In the genomic region with DNA sequence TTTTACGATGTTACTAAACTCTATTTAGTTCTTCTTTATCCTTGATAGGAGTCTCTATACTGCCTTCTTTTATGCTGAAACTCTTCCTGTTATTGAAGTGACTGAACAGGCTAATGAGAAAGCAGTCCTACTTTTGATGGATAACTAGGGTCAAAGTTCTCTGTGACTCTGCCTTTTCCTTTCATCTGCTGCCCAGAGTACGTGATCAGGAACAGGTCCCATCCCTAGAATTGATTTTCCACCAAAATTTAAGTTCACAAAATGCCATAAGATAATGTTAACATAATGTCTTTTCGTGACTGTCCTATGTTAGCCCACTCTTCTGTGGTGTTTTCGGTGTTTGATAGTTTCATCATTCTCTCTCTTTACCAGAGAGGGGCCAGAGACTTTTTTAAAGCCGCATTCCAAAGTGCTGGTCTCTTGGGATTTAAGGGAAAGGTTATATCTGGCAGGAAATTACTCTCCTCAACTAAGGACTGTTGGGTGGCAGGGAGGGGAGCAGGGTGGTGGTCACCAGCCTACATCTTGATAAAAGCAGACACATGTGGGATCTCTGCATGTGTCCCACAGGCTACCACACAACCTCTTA, we compare ENCODE assay signal across 1 cellular context.
TF ChIP-seq lines count a peak whose summit lies in the region.

No MANE protein-coding gene starts in this region.

TF ChIP-seq in HepG2, 621 proteins besides CTCF, POLR2A, EP300 and RAD21 (continued from another document and continues in another):
- peak; percentile 89 for TF ChIP-seq ZNF124 (CRISPR knock-in tag; IDR thresholded peaks at IDR 0.05)
- TF ChIP-seq, protein P1, sequence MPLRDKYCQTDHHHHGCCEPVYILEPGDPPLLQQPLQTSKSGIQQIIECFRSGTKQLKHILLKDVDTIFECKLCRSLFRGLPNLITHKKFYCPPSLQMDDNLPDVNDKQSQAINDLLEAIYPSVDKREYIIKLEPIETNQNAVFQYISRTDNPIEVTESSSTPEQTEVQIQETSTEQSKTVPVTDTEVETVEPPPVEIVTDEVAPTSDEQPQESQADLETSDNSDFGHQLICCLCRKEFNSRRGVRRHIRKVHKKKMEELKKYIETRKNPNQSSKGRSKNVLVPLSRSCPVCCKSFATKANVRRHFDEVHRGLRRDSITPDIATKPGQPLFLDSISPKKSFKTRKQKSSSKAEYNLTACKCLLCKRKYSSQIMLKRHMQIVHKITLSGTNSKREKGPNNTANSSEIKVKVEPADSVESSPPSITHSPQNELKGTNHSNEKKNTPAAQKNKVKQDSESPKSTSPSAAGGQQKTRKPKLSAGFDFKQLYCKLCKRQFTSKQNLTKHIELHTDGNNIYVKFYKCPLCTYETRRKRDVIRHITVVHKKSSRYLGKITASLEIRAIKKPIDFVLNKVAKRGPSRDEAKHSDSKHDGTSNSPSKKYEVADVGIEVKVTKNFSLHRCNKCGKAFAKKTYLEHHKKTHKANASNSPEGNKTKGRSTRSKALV (CRISPR knock-in tag; IDR thresholded peaks at IDR 0.05): no peak; the same call in 1 of the 2 replicates
- TF ChIP-seq ZNF777 (CRISPR knock-in tag; IDR thresholded peaks at IDR 0.05): no peak
- TF ChIP-seq, protein P2, sequence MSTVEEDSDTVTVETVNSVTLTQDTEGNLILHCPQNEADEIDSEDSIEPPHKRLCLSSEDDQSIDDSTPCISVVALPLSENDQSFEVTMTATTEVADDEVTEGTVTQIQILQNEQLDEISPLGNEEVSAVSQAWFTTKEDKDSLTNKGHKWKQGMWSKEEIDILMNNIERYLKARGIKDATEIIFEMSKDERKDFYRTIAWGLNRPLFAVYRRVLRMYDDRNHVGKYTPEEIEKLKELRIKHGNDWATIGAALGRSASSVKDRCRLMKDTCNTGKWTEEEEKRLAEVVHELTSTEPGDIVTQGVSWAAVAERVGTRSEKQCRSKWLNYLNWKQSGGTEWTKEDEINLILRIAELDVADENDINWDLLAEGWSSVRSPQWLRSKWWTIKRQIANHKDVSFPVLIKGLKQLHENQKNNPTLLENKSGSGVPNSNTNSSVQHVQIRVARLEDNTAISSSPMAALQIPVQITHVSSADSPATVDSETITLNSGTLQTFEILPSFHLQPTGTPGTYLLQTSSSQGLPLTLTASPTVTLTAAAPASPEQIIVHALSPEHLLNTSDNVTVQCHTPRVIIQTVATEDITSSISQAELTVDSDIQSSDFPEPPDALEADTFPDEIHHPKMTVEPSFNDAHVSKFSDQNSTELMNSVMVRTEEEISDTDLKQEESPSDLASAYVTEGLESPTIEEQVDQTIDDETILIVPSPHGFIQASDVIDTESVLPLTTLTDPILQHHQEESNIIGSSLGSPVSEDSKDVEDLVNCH (CRISPR knock-in tag; IDR thresholded peaks at IDR 0.05): no peak
- TF ChIP-seq ZNF256 (CRISPR knock-in tag; conservative IDR thresholded peaks at IDR 0.05): no peak
- TF ChIP-seq ZNF7 (CRISPR knock-in tag; IDR thresholded peaks at IDR 0.05): no peak
- TF ChIP-seq TSC22D2 (CRISPR knock-in tag; IDR thresholded peaks at IDR 0.05; ENCODE audit: borderline replicate concordance): no peak
- TF ChIP-seq TCF7 (IDR thresholded peaks at IDR 0.05; ENCODE audit: low read depth): peak; percentile 94
- no peak for TF ChIP-seq ZNF350 (CRISPR knock-in tag; IDR thresholded peaks at IDR 0.05; ENCODE audit: borderline replicate concordance, low read depth)
- TF ChIP-seq, protein P3, sequence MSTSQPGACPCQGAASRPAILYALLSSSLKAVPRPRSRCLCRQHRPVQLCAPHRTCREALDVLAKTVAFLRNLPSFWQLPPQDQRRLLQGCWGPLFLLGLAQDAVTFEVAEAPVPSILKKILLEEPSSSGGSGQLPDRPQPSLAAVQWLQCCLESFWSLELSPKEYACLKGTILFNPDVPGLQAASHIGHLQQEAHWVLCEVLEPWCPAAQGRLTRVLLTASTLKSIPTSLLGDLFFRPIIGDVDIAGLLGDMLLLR (CRISPR knock-in tag; IDR thresholded peaks at IDR 0.05): no peak
- TF ChIP-seq GATAD2A (CRISPR knock-in tag; IDR thresholded peaks at IDR 0.05): peak; percentile 83
- TF ChIP-seq PTBP1 (IDR thresholded peaks at IDR 0.05; ENCODE audit: low read depth, low read length, poor library complexity, severe bottlenecking): no peak
- peak; percentile 74; the same call in 1 of the 2 replicates for TF ChIP-seq IRF2 (CRISPR knock-in tag; IDR thresholded peaks at IDR 0.05)
- TF ChIP-seq CREM (IDR thresholded peaks at IDR 0.05): peak; percentile 87
- TF ChIP-seq CREM (CRISPR knock-in tag; IDR thresholded peaks at IDR 0.05): no peak
- TF ChIP-seq TRIM24 (CRISPR knock-in tag; IDR thresholded peaks at IDR 0.05): no peak
- peak; percentile 76 for TF ChIP-seq NR2F2 (IDR thresholded peaks at IDR 0.05; ENCODE audit: borderline replicate concordance, low read depth)
- no peak for TF ChIP-seq FOXP1 (IDR thresholded peaks at IDR 0.05)
- peak; percentile 35; the same call in 1 of the 2 replicates for TF ChIP-seq FOXP1 (CRISPR knock-in tag; IDR thresholded peaks at IDR 0.05)
- TF ChIP-seq ZNF367 (CRISPR knock-in tag; IDR thresholded peaks at IDR 0.05; ENCODE audit: borderline replicate concordance): no peak
- TF ChIP-seq NONO (IDR thresholded peaks at IDR 0.05): no peak
- TF ChIP-seq NONO (CRISPR knock-in tag; conservative IDR thresholded peaks at IDR 0.05): peak; percentile 70; the same call in 1 of the 2 replicates
- no peak for TF ChIP-seq NR3C1 (CRISPR knock-in tag; IDR thresholded peaks at IDR 0.05)
- TF ChIP-seq, protein P4, sequence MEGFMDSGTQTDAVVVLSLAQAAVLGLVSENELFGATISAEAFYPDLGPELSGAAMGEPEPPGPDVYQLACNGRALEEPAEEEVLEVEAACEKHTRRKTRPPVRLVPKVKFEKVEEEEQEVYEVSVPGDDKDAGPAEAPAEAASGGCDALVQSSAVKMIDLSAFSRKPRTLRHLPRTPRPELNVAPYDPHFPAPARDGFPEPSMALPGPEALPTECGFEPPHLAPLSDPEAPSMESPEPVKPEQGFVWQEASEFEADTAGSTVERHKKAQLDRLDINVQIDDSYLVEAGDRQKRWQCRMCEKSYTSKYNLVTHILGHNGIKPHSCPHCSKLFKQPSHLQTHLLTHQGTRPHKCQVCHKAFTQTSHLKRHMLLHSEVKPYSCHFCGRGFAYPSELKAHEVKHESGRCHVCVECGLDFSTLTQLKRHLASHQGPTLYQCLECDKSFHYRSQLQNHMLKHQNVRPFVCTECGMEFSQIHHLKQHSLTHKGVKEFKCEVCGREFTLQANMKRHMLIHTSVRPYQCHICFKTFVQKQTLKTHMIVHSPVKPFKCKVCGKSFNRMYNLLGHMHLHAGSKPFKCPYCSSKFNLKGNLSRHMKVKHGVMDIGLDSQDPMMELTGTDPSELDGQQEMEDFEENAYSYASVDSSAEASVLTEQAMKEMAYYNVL (CRISPR knock-in tag; IDR thresholded peaks at IDR 0.05; ENCODE audit: borderline replicate concordance): peak; percentile 85; the same call in 1 of the 2 replicates
- TF ChIP-seq, protein P5, sequence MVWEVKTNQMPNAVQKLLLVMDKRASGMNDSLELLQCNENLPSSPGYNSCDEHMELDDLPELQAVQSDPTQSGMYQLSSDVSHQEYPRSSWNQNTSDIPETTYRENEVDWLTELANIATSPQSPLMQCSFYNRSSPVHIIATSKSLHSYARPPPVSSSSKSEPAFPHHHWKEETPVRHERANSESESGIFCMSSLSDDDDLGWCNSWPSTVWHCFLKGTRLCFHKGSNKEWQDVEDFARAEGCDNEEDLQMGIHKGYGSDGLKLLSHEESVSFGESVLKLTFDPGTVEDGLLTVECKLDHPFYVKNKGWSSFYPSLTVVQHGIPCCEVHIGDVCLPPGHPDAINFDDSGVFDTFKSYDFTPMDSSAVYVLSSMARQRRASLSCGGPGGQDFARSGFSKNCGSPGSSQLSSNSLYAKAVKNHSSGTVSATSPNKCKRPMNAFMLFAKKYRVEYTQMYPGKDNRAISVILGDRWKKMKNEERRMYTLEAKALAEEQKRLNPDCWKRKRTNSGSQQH (CRISPR knock-in tag; IDR thresholded peaks at IDR 0.05; ENCODE audit: low read depth): no peak
- TF ChIP-seq ZFP36L1 (CRISPR knock-in tag; IDR thresholded peaks at IDR 0.05): peak; percentile 78; the same call in 1 of the 2 replicates
- TF ChIP-seq BRCA1 (CRISPR knock-in tag; IDR thresholded peaks at IDR 0.05): no peak
- no peak for TF ChIP-seq ZNF224 (CRISPR knock-in tag; IDR thresholded peaks at IDR 0.05)
- TF ChIP-seq NFKB2 (CRISPR knock-in tag; IDR thresholded peaks at IDR 0.05; ENCODE audit: borderline replicate concordance): no peak
- TF ChIP-seq ZNF431 (CRISPR knock-in tag; IDR thresholded peaks at IDR 0.05; ENCODE audit: borderline replicate concordance, low read depth): no peak
- no peak for TF ChIP-seq ZNF83 (CRISPR knock-in tag; IDR thresholded peaks at IDR 0.05; ENCODE audit: borderline replicate concordance)
- TF ChIP-seq SPEN (CRISPR knock-in tag; IDR thresholded peaks at IDR 0.05; ENCODE audit: low read depth): peak; percentile 59; the same call in 1 of the 2 replicates
- TF ChIP-seq, protein P6, sequence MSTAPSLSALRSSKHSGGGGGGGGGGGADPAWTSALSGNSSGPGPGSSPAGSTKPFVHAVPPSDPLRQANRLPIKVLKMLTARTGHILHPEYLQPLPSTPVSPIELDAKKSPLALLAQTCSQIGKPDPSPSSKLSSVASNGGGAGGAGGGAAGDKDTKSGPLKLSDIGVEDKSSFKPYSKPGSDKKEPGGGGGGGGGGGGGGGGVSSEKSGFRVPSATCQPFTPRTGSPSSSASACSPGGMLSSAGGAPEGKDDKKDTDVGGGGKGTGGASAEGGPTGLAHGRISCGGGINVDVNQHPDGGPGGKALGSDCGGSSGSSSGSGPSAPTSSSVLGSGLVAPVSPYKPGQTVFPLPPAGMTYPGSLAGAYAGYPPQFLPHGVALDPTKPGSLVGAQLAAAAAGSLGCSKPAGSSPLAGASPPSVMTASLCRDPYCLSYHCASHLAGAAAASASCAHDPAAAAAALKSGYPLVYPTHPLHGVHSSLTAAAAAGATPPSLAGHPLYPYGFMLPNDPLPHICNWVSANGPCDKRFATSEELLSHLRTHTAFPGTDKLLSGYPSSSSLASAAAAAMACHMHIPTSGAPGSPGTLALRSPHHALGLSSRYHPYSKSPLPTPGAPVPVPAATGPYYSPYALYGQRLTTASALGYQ (CRISPR knock-in tag; IDR thresholded peaks at IDR 0.05): no peak; the same call in 1 of the 2 replicates
- TF ChIP-seq, protein P7, sequence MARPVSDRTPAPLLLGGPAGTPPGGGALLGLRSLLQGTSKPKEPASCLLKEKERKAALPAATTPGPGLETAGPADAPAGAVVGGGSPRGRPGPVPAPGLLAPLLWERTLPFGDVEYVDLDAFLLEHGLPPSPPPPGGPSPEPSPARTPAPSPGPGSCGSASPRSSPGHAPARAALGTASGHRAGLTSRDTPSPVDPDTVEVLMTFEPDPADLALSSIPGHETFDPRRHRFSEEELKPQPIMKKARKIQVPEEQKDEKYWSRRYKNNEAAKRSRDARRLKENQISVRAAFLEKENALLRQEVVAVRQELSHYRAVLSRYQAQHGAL (CRISPR knock-in tag; IDR thresholded peaks at IDR 0.05; ENCODE audit: not compliant biosample characterization): no peak
- TF ChIP-seq, protein P8, sequence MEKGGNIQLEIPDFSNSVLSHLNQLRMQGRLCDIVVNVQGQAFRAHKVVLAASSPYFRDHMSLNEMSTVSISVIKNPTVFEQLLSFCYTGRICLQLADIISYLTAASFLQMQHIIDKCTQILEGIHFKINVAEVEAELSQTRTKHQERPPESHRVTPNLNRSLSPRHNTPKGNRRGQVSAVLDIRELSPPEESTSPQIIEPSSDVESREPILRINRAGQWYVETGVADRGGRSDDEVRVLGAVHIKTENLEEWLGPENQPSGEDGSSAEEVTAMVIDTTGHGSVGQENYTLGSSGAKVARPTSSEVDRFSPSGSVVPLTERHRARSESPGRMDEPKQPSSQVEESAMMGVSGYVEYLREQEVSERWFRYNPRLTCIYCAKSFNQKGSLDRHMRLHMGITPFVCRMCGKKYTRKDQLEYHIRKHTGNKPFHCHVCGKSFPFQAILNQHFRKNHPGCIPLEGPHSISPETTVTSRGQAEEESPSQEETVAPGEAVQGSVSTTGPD (CRISPR knock-in tag; IDR thresholded peaks at IDR 0.05): peak; percentile 98
- no peak for TF ChIP-seq MAFG (CRISPR knock-in tag; IDR thresholded peaks at IDR 0.05)
- no peak for TF ChIP-seq STAT5B (CRISPR knock-in tag; IDR thresholded peaks at IDR 0.05)
- no peak for TF ChIP-seq GTF2F1 (IDR thresholded peaks at IDR 0.05; ENCODE audit: low read length)
- TF ChIP-seq SRY (CRISPR knock-in tag; IDR thresholded peaks at IDR 0.05): no peak
- no peak for TF ChIP-seq MIER3 (CRISPR knock-in tag; IDR thresholded peaks at IDR 0.05; ENCODE audit: borderline replicate concordance)
- TF ChIP-seq ZNF12 (CRISPR knock-in tag; IDR thresholded peaks at IDR 0.05): no peak
- no peak for TF ChIP-seq JUND (CRISPR knock-in tag; IDR thresholded peaks at IDR 0.05)
- peak; percentile 20; the same call in 1 of the 2 replicates for TF ChIP-seq KLF11 (CRISPR knock-in tag; IDR thresholded peaks at IDR 0.05)
- TF ChIP-seq, protein P9, sequence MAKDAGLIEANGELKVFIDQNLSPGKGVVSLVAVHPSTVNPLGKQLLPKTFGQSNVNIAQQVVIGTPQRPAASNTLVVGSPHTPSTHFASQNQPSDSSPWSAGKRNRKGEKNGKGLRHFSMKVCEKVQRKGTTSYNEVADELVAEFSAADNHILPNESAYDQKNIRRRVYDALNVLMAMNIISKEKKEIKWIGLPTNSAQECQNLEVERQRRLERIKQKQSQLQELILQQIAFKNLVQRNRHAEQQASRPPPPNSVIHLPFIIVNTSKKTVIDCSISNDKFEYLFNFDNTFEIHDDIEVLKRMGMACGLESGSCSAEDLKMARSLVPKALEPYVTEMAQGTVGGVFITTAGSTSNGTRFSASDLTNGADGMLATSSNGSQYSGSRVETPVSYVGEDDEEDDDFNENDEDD (CRISPR knock-in tag; IDR thresholded peaks at IDR 0.05; ENCODE audit: borderline replicate concordance): no peak
- no peak for TF ChIP-seq TOPORS (CRISPR knock-in tag; IDR thresholded peaks at IDR 0.05)
- no peak for TF ChIP-seq ZNF761 (CRISPR knock-in tag; conservative IDR thresholded peaks at IDR 0.05)
- peak; percentile 81; the same call in 1 of the 2 replicates for TF ChIP-seq YEATS4 (CRISPR knock-in tag; IDR thresholded peaks at IDR 0.05; ENCODE audit: borderline replicate concordance)
- TF ChIP-seq ZNF382 (CRISPR knock-in tag; IDR thresholded peaks at IDR 0.05; ENCODE audit: borderline replicate concordance): no peak
- no peak for TF ChIP-seq PAF1 (CRISPR knock-in tag; IDR thresholded peaks at IDR 0.05)
- no peak for TF ChIP-seq ZNF501 (CRISPR knock-in tag; IDR thresholded peaks at IDR 0.05)
- TF ChIP-seq, protein P10, sequence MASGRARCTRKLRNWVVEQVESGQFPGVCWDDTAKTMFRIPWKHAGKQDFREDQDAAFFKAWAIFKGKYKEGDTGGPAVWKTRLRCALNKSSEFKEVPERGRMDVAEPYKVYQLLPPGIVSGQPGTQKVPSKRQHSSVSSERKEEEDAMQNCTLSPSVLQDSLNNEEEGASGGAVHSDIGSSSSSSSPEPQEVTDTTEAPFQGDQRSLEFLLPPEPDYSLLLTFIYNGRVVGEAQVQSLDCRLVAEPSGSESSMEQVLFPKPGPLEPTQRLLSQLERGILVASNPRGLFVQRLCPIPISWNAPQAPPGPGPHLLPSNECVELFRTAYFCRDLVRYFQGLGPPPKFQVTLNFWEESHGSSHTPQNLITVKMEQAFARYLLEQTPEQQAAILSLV (CRISPR knock-in tag; IDR thresholded peaks at IDR 0.05; ENCODE audit: borderline replicate concordance): no peak
- TF ChIP-seq ZNF556 (CRISPR knock-in tag; IDR thresholded peaks at IDR 0.05; ENCODE audit: borderline replicate concordance): no peak
